Comparison of ENCODE assay signal across 13 cellular contexts in genomic region chr2:229725716-229726346, GRCh38. TPM values are rescaled to one million over a fixed set of nuclear protein-coding genes. Genes with fewer than 3 reads are reported as not detected.
A peak's percentile ranks its signal among the peaks of the same experiment; 100 is the strongest.
DNase-seq lines count a peak whose midpoint lies in the region; ATAC-seq, FAIRE-seq and TF ChIP-seq lines count a peak whose summit lies in the region.
"Had no signal": no experiment of that assay in that cellular context is flagged by ENCODE, and none has a peak within 500 bp of the region (broad histone marks: within the 10 kb centered on the region; RNA-seq: fewer than 3 reads in every experiment).

No MANE protein-coding gene starts in this region.

- no peak for FAIRE-seq in A549 (lab: Jason Lieb, UNC)

- H3K9me3 Mint-ChIP-seq in activated CD4-positive, alpha-beta memory T cell treated with anti-CD3 and anti-CD28 coated beads for 36 hours = no peaks in the 10 kb centered on the region
- H3K9me3 Mint-ChIP-seq: central memory CD8-positive, alpha-beta T cell had no signal

- POLR2A ChIA-PET in A549 (lab: Yijun Ruan, JAX) = no interaction called here
- POLR2A ChIA-PET in activated CD4-positive, alpha-beta memory T cell treated with anti-CD3 and anti-CD28 coated beads for 36 hours (lab: Charles Lee) = no interaction called here

- DNase-seq in A549 (ENCODE audit: low read depth in 1 of 2, low spot score in 1 of 2) (peak; percentile 62 to 85), H4 (ENCODE audit: low spot score) (peak; percentile 40), RKO (ENCODE audit: low spot score) (peak; percentile 91), fibroblast of gingiva (ENCODE audit: low read depth) (peak; percentile 82), body of pancreas (no peak), spleen (no peak), coronary artery (ENCODE audit: low spot score) (no peak)
- DNase-seq in activated CD4-positive, alpha-beta memory T cell treated with anti-CD3 and anti-CD28 coated beads for 36 hours = no peak
- DNase-seq: heart right ventricle, NCI-H1930, T-helper 17 cell had no signal

- TF ChIP-seq EP300 in A549 (IDR thresholded peaks at IDR 0.05) = no peak

- H3K4me1 ChIP-seq in A549 (peaks cover 16% of the 10 kb centered on the region), body of pancreas (no peaks in the 10 kb centered on the region), spleen (no peaks in the 10 kb centered on the region)
- H3K4me1 ChIP-seq: heart right ventricle had no signal

- H3K27ac ChIP-seq in A549 (peak overlapping the region; percentile 54 to 57; a peak in 5 of 6 replicates), body of pancreas (no peak overlapping the region), spleen (no peak overlapping the region), coronary artery (no peak overlapping the region)
- H3K27ac ChIP-seq: C4-2B, heart right ventricle had no signal

- H3K27ac Mint-ChIP-seq in activated CD4-positive, alpha-beta memory T cell treated with anti-CD3 and anti-CD28 coated beads for 36 hours = no peak overlapping the region
- H3K27ac Mint-ChIP-seq: T-helper 17 cell had no signal

- H3K4me3 ChIP-seq in A549 = no peak overlapping the region
- no peak overlapping the region for H3K4me3 ChIP-seq in body of pancreas
- H3K4me3 ChIP-seq in spleen = no peak overlapping the region
- H3K4me3 ChIP-seq in coronary artery = no peak overlapping the region
- H3K4me3 ChIP-seq: heart right ventricle had no signal

- peak; percentile 94 to 95 for ATAC-seq in A549
- ATAC-seq in body of pancreas = no peak
- ATAC-seq: T-helper 17 cell had no signal

- 11% methylated on average over 6 of the region's 6 CpGs for WGBS in A549 (ENCODE audit: missing lambda C conversion rate)
- 39 to 40% methylated on average over 6 of the region's 6 CpGs for WGBS in body of pancreas, 2 donors
- 72 to 77% (median 73%) methylated on average over 6 of the region's 6 CpGs for WGBS in spleen, 5 donors

- H3K9me3 ChIP-seq in A549 (no peaks in the 10 kb centered on the region), body of pancreas (no peaks in the 10 kb centered on the region), spleen (no peaks in the 10 kb centered on the region)

- H3K27me3 Mint-ChIP-seq in activated CD4-positive, alpha-beta memory T cell treated with anti-CD3 and anti-CD28 coated beads for 36 hours = peaks cover 2% of the 10 kb centered on the region

- H3K4me1 Mint-ChIP-seq in activated CD4-positive, alpha-beta memory T cell treated with anti-CD3 and anti-CD28 coated beads for 36 hours (ENCODE audit: low read depth) = no peaks in the 10 kb centered on the region
- H3K4me1 Mint-ChIP-seq: central memory CD8-positive, alpha-beta T cell; T-helper 17 cell had no signal

- TF ChIP-seq CTCF in A549 (IDR thresholded peaks at IDR 0.05) = no peak
- TF ChIP-seq CTCF in body of pancreas (IDR thresholded peaks at IDR 0.05) = no peak
- TF ChIP-seq CTCF in spleen (IDR thresholded peaks at IDR 0.05 in 8 of 11, conservative IDR thresholded peaks at IDR 0.05 in 3 of 11) = no peak
- TF ChIP-seq CTCF in coronary artery (IDR thresholded peaks at IDR 0.05) = no peak

- TF ChIP-seq POLR2A in A549 (IDR thresholded peaks at IDR 0.05; ENCODE audit: low read length) (no peak), body of pancreas (IDR thresholded peaks at IDR 0.05) (no peak), spleen (IDR thresholded peaks at IDR 0.05) (no peak)

- H3K27me3 ChIP-seq in body of pancreas (no peaks in the 10 kb centered on the region), spleen (replicated peaks in 1 of 7) (peaks cover 0 to 19% (median 0%) of the 10 kb centered on the region in 7 donors)

- no peak for TF ChIP-seq RAD21 in A549 (conservative IDR thresholded peaks at IDR 0.05 in 1 of 2, IDR thresholded peaks at IDR 0.05 in 1 of 2)

- H3K4me2 ChIP-seq in A549 = peak overlapping the region; percentile 56

- H3K36me3 Mint-ChIP-seq in activated CD4-positive, alpha-beta memory T cell treated with anti-CD3 and anti-CD28 coated beads for 36 hours = no peaks in the 10 kb centered on the region

- no peak overlapping the region for H3K4me3 Mint-ChIP-seq in activated CD4-positive, alpha-beta memory T cell treated with anti-CD3 and anti-CD28 coated beads for 36 hours
- H3K4me3 Mint-ChIP-seq: central memory CD8-positive, alpha-beta T cell; T-helper 17 cell had no signal

- intact Hi-C loops in body of pancreas (cut with DNase I) (no loop called here), spleen (cut with DNase I; ENCODE audit: low total_unique reads) (no loop called here)
- intact Hi-C loops in activated CD4-positive, alpha-beta memory T cell treated with anti-CD3 and anti-CD28 coated beads for 36 hours (cut with micrococcal nuclease) = no loop called here

- H3K36me3 ChIP-seq in body of pancreas (replicated peaks in 1 of 2; ENCODE audit: insufficient read depth in 1 of 2, low read depth in 2 of 2) = no peaks in the 10 kb centered on the region
- no peaks in the 10 kb centered on the region for H3K36me3 ChIP-seq in spleen
- H3K36me3 ChIP-seq: heart right ventricle had no signal

- CTCF ChIA-PET in A549 (lab: Yijun Ruan, JAX) = interaction anchor here (0.8 to 1.7 kb wide), 3 partner anchors 9 to 434 kb away, joined by 3 to 9 read pairs (median 4); no protein-coding TSS in a partner anchor
- CTCF ChIA-PET in activated CD4-positive, alpha-beta memory T cell treated with anti-CD3 and anti-CD28 coated beads for 36 hours (lab: Charles Lee) = interaction anchor here (1.1 kb wide), 1 partner anchor 9 kb away, joined by 3 read pairs; no protein-coding TSS in a partner anchor

TF ChIP-seq in A549, 52 proteins besides CTCF, POLR2A, EP300 and RAD21 (continues in another document):
- TF ChIP-seq FOSL2 (IDR thresholded peaks at IDR 0.05) (peak; percentile 16; the same call in 1 of the 2 replicates), FOSL2 (CRISPR knock-in tag; IDR thresholded peaks at IDR 0.05) (peak; percentile 74), MAFK (IDR thresholded peaks at IDR 0.05; ENCODE audit: partially characterized antibody) (peak; percentile 69), EHMT2 (IDR thresholded peaks at IDR 0.05; ENCODE audit: low read depth) (no peak), JUNB (IDR thresholded peaks at IDR 0.05) (0 out of 2 replicates have a peak, but pooled peaks have one; percentile 18), CHD4 (IDR thresholded peaks at IDR 0.05; ENCODE audit: borderline replicate concordance) (no peak), BHLHE40 (IDR thresholded peaks at IDR 0.05; ENCODE audit: low read depth, low read length) (peak; percentile 43; the same call in 1 of the 2 replicates), JUN (IDR thresholded peaks at IDR 0.05) (0 out of 5 replicates have a peak, but pooled peaks of 1 of the 2 experiments have one; percentile 16), EHF (CRISPR knock-in tag; IDR thresholded peaks at IDR 0.05) (no peak), GATA3 (IDR thresholded peaks at IDR 0.05; ENCODE audit: borderline replicate concordance) (peak; percentile 16; the same call in 1 of the 2 replicates), USF2 (IDR thresholded peaks at IDR 0.05) (peak; percentile 95), PHF8 (IDR thresholded peaks at IDR 0.05; ENCODE audit: borderline replicate concordance, low read depth) (no peak), HOXB5 (CRISPR knock-in tag; IDR thresholded peaks at IDR 0.05) (0 out of 2 replicates have a peak, but pooled peaks have one; percentile 18), MAX (IDR thresholded peaks at IDR 0.05) (0 out of 2 replicates have a peak, but pooled peaks have one; percentile 32)

RNA-seq across cellular contexts. Expression of gene DNER, which starts 11.5 kb away (rescaled TPM):
- 0.34 and 0.45 TPM in 2 replicates for polyA plus RNA-seq in A549 (2011; rRNA removed)
- 0.36 and 0.40 TPM in 2 replicates for polyA plus RNA-seq in A549 (2012; cell fraction: cytosol; rRNA removed)
- polyA plus RNA-seq in A549 (2012; cell fraction: nucleus; rRNA removed) = 0.68 and 0.91 TPM in 2 replicates
- polyA plus RNA-seq in A549 (2017; fragmentation: RNase III; extraction: RNeasy Plus Mini Kit Qiagen cat#74134 plus additional on column Dnase treatment) = 2.5 to 4.2 TPM (median 3.8 TPM) in 3 replicates
- 0.73 and 0.74 TPM in 2 replicates for polyA minus RNA-seq in A549 (2011; rRNA and poly(A)+ RNA removed)
- total RNA-seq in H4 (2014; rRNA removed; shearing (Covaris generic)) = 7.1 and 8.7 TPM in 2 replicates
- 1 to 10 TPM in 1 of 2 donors, under 1 TPM in 1; 0.78 to 1.3 TPM for total RNA-seq in body of pancreas
- under 1 TPM in 5 of 7 donors, not detected in 2; 0.11 to 0.58 (median 0.39) TPM for total RNA-seq in spleen
- polyA plus RNA-seq in spleen = under 1 TPM in 2 of 3 donors, not detected in 1; 0.03 to 0.24 TPM
- total RNA-seq in activated CD4-positive, alpha-beta memory T cell treated with anti-CD3 and anti-CD28 coated beads for 36 hours = not detected

Comparison
In these comparisons a context has a peak if more than half of its experiments do, and no peak if none do; other contexts are left out.
1. DNase-seq: peak in A549 (2 of 2), H4 (single experiment), RKO (single experiment) and fibroblast of gingiva (single experiment); none in body of pancreas (0 of 4), spleen (single experiment), activated CD4-positive, alpha-beta memory T cell treated with anti-CD3 and anti-CD28 coated beads for 36 hours (single experiment) and coronary artery (single experiment).
2. H3K27ac ChIP-seq: peak in A549 (2 of 2); none in body of pancreas (0 of 4), spleen (0 of 8) and coronary artery (0 of 2).